11 cellular contexts compared by ENCODE assay signal in genomic region chr3:152383136-152383606, GRCh38.
A peak's percentile ranks its signal among the peaks of the same experiment; 100 is the strongest.
DNase-seq lines count a peak whose midpoint lies in the region; ATAC-seq and TF ChIP-seq lines count a peak whose summit lies in the region.
"Had no signal": no experiment of that assay in that cellular context is flagged by ENCODE, and none has a peak within 500 bp of the region (broad histone marks: within the 10 kb centered on the region; RNA-seq: fewer than 3 reads in every experiment).

No MANE protein-coding gene starts in this region.

- H3K4me1 Mint-ChIP-seq in CD4-positive, CD25-positive, alpha-beta regulatory T cell, result peaks cover 53 to 92% (median 70%) of the 10 kb centered on the region in 4 donors

- TF ChIP-seq CTCF in RWPE2 (IDR thresholded peaks at IDR 0.05; ENCODE audit: poor library complexity, severe bottlenecking) (no peak), esophagus squamous epithelium (IDR thresholded peaks at IDR 0.05) (no peak), BE2C (IDR thresholded peaks at IDR 0.05; ENCODE audit: low read depth, low read length) (no peak)

- H3K9me3 ChIP-seq in CD4-positive, CD25-positive, alpha-beta regulatory T cell (ENCODE audit: control insufficient read depth in 2 of 2, low read length in 2 of 2), result no peaks in the 10 kb centered on the region
- H3K9me3 ChIP-seq in RWPE2 (ENCODE audit: severe bottlenecking) (no peaks in the 10 kb centered on the region), esophagus squamous epithelium (no peaks in the 10 kb centered on the region), BE2C (no peaks in the 10 kb centered on the region)

- H3K4me1 ChIP-seq in CD4-positive, CD25-positive, alpha-beta regulatory T cell (ENCODE audit: control insufficient read depth, insufficient read depth, low read length, poor library complexity, severe bottlenecking), result peaks cover 85% of the 10 kb centered on the region
- H3K4me1 ChIP-seq in RWPE2 (ENCODE audit: insufficient read depth, poor library complexity, severe bottlenecking), result peaks cover 90% of the 10 kb centered on the region
- peaks cover 7 to 94% (median 35%) of the 10 kb centered on the region in 3 donors for H3K4me1 ChIP-seq in esophagus squamous epithelium
- peaks cover 3% of the 10 kb centered on the region; the same call in 1 of the 2 replicates for H3K4me1 ChIP-seq in BE2C

- peak in 1 of 2 donors; percentile 20 for ATAC-seq in CD4-positive, CD25-positive, alpha-beta regulatory T cell (ENCODE audit: low read depth in 2 of 2)
- ATAC-seq in RWPE2 (ENCODE audit: low read depth) (peak; percentile 30), GM21529 (IDR thresholded peaks at IDR 0.05; ENCODE audit: unreplicated experiment) (no peak), GM19395 (IDR thresholded peaks at IDR 0.05; ENCODE audit: unreplicated experiment) (no peak)

- no peak for DNase-seq in CD4-positive, CD25-positive, alpha-beta regulatory T cell
- DNase-seq in RWPE2 (ENCODE audit: low spot score) (no peak), esophagus squamous epithelium (lab: John Stamatoyannopoulos, UW) (no peak), pons (ENCODE audit: low spot score) (peak; percentile 81), BE2C (no peak), activated gamma-delta T cell treated with Interleukin-2 at 50 U/mL for 16 hours (no peak)
- DNase-seq: NCI-H187 had no signal

- H3K36me3 Mint-ChIP-seq in CD4-positive, CD25-positive, alpha-beta regulatory T cell, result peaks cover 19% of the 10 kb centered on the region

- no peak for TF ChIP-seq POLR2A in esophagus squamous epithelium (IDR thresholded peaks at IDR 0.05)

- H3K4me3 ChIP-seq in CD4-positive, CD25-positive, alpha-beta regulatory T cell (ENCODE audit: low read depth, low read length), result peak overlapping the region; percentile 63
- no peak overlapping the region for H3K4me3 ChIP-seq in RWPE2 (ENCODE audit: severe bottlenecking)
- peak overlapping the region in 3 of 4 donors; percentile 17 to 51 (median 33) for H3K4me3 ChIP-seq in esophagus squamous epithelium
- H3K4me3 ChIP-seq in BE2C (ENCODE audit: low read depth, low read length), result no peak overlapping the region

- no peaks in the 10 kb centered on the region for H3K9me3 Mint-ChIP-seq in CD4-positive, CD25-positive, alpha-beta regulatory T cell

- no peaks in the 10 kb centered on the region for H3K27me3 Mint-ChIP-seq in CD4-positive, CD25-positive, alpha-beta regulatory T cell

- peak overlapping the region; percentile 21 to 89 (median 58) for H3K4me3 Mint-ChIP-seq in CD4-positive, CD25-positive, alpha-beta regulatory T cell

- H3K27ac Mint-ChIP-seq in CD4-positive, CD25-positive, alpha-beta regulatory T cell, result peak overlapping the region; percentile 11 to 85 (median 76)

- no peaks in the 10 kb centered on the region for H3K27me3 ChIP-seq in CD4-positive, CD25-positive, alpha-beta regulatory T cell (ENCODE audit: control insufficient read depth, insufficient read depth, low read length)
- H3K27me3 ChIP-seq in RWPE2 (ENCODE audit: insufficient read depth, poor library complexity, severe bottlenecking) (no peaks in the 10 kb centered on the region), esophagus squamous epithelium (no peaks in the 10 kb centered on the region), BE2C (no peaks in the 10 kb centered on the region)

- WGBS in esophagus squamous epithelium, 2 donors, result 11 to 15% methylated on average over 1 of the region's 1 CpG

- intact Hi-C loops in esophagus squamous epithelium (cut with DNase I), result no loop called here

- H3K27ac ChIP-seq in CD4-positive, CD25-positive, alpha-beta regulatory T cell (ENCODE audit: insufficient read depth, low read length, poor library complexity, severe bottlenecking), result peak overlapping the region; percentile 60
- H3K27ac ChIP-seq in RWPE2 (ENCODE audit: poor library complexity, severe bottlenecking) (peak overlapping the region; percentile 90), esophagus squamous epithelium (peak overlapping the region; percentile 25 to 82 (median 60))
- H3K27ac ChIP-seq: HL-60, RWPE1 had no signal

- H3K36me3 ChIP-seq in CD4-positive, CD25-positive, alpha-beta regulatory T cell (ENCODE audit: control insufficient read depth, insufficient read depth, low read length), result peaks cover 7% of the 10 kb centered on the region
- H3K36me3 ChIP-seq in RWPE2 (ENCODE audit: low read depth), result no peaks in the 10 kb centered on the region; the same call in 1 of the 2 replicates
- peaks cover 0 to 3% (median 0%) of the 10 kb centered on the region in 3 donors for H3K36me3 ChIP-seq in esophagus squamous epithelium
- H3K36me3 ChIP-seq in BE2C, result no peaks in the 10 kb centered on the region

Comparison
In these comparisons a context has a peak if more than half of its experiments do, and no peak if none do; other contexts are left out.
1. H3K4me3 ChIP-seq: peak in CD4-positive, CD25-positive, alpha-beta regulatory T cell (single experiment) and esophagus squamous epithelium (3 of 4); none in RWPE2 (single experiment) and BE2C (single experiment).
2. Peak in every context shown above with its lines, with median percentiles within 50 percentile points of each other: H3K27ac ChIP-seq.